In genomic region chr1:228852511-228853088, GRCh38 we compare ENCODE assay signal across 21 cellular contexts.
DNase-seq lines count a peak whose midpoint lies in the region; ATAC-seq, FAIRE-seq and TF ChIP-seq lines count a peak whose summit lies in the region.
"Had no signal": no experiment of that assay in that cellular context is flagged by ENCODE, and none has a peak within 500 bp of the region (broad histone marks: within the 10 kb centered on the region; RNA-seq: fewer than 3 reads in every experiment).

No MANE protein-coding gene starts in this region.

- H3K4me3 Mint-ChIP-seq in activated CD8-positive, alpha-beta memory T cell treated with anti-CD3 and anti-CD28 coated beads, Interleukin-2, amount 10 ng/mL, durations not matched to agents 7 days and 5 days, result no peak overlapping the region

- H4K20me1 ChIP-seq in H1 (replicated peaks in 1 of 2; ENCODE audit: control insufficient read depth in 1 of 2, insufficient read depth in 2 of 2, low read length in 2 of 2), result no peaks in the 10 kb centered on the region

- H3K4me3 ChIP-seq in H1 (ENCODE audit: extremely low read depth in 1 of 4, insufficient read depth in 2 of 4, low read depth in 3 of 4, low read length in 4 of 4) (no peak overlapping the region), neuronal stem cell (ENCODE audit: low read length in 2 of 2) (no peak overlapping the region), HAP-1 (no peak overlapping the region)
- H3K4me3 ChIP-seq: SJCRH30 had no signal

- no peak for ATAC-seq in activated CD8-positive, alpha-beta memory T cell treated with anti-CD3 and anti-CD28 coated beads, Interleukin-2, amount 10 ng/mL, durations not matched to agents 7 days and 5 days
- ATAC-seq: PC-3 had no signal

- H4K8ac ChIP-seq in H1 (ENCODE audit: extremely low read depth, insufficient read depth, low read length) (no peak overlapping the region), neuronal stem cell (ENCODE audit: low read depth, low read length) (no peak overlapping the region)

- H3K4me1 Mint-ChIP-seq in activated CD8-positive, alpha-beta memory T cell treated with anti-CD3 and anti-CD28 coated beads, Interleukin-2, amount 10 ng/mL, durations not matched to agents 7 days and 5 days, result no peaks in the 10 kb centered on the region

- no peaks in the 10 kb centered on the region for H3K9me3 ChIP-seq in H1 (ENCODE audit: insufficient read depth in 2 of 2, low read depth in 1 of 2, low read length in 1 of 2)
- peaks cover 2 to 5% of the 10 kb centered on the region in 2 donors for H3K9me3 ChIP-seq in neuronal stem cell (replicated peaks in 1 of 2; ENCODE audit: control insufficient read depth in 2 of 2, insufficient read depth in 1 of 2, low read depth in 1 of 2, low read length in 2 of 2)
- H3K9me3 ChIP-seq in HAP-1, result no peaks in the 10 kb centered on the region
- H3K9me3 ChIP-seq: SJCRH30 had no signal

- H2AFZ ChIP-seq in H1 (ENCODE audit: low read length), result no peak overlapping the region
- H2AFZ ChIP-seq in neuronal stem cell (ENCODE audit: low read length), result no peak overlapping the region

- no peak for TF ChIP-seq EP300 in H1 (IDR thresholded peaks at IDR 0.05; ENCODE audit: borderline replicate concordance in 1 of 2, low read depth in 2 of 2, low read length in 2 of 2)

- peaks cover 2% of the 10 kb centered on the region; the same call in 1 of the 2 replicates for H3K23me2 ChIP-seq in H1 (ENCODE audit: low read depth, low read length)

- no peaks in the 10 kb centered on the region for H3K79me2 ChIP-seq in H1 (ENCODE audit: control insufficient read depth in 1 of 2, insufficient read depth in 2 of 2, low read length in 2 of 2)

- peak overlapping the region; percentile 99 for H4K91ac ChIP-seq in H1 (replicated peaks; ENCODE audit: insufficient read length, low read length)
- H4K91ac ChIP-seq in neuronal stem cell (ENCODE audit: low read depth, low read length, poor library complexity), result no peak overlapping the region

- CTCF ChIA-PET in activated CD8-positive, alpha-beta memory T cell treated with anti-CD3 and anti-CD28 coated beads, Interleukin-2, amount 10 ng/mL, durations not matched to agents 7 days and 5 days (lab: Charles Lee), result no interaction called here
- CTCF ChIA-PET in H1 (lab: Charles Lee; ENCODE audit: partially characterized antibody), result interaction anchor here (1.3 kb wide), 1 partner anchor 242 kb away, joined by 3 read pairs; no protein-coding TSS in a partner anchor

- H2BK15ac ChIP-seq in H1 (ENCODE audit: low read length), result no peak overlapping the region
- no peak overlapping the region for H2BK15ac ChIP-seq in neuronal stem cell (ENCODE audit: low read length)

- H3K9me3 Mint-ChIP-seq in activated CD8-positive, alpha-beta memory T cell treated with anti-CD3 and anti-CD28 coated beads, Interleukin-2, amount 10 ng/mL, durations not matched to agents 7 days and 5 days (ENCODE audit: low read depth), result no peaks in the 10 kb centered on the region

- H3K9ac ChIP-seq in H1 (replicated peaks in 1 of 4; ENCODE audit: extremely low read depth in 1 of 4, low read depth in 3 of 4, low read length in 3 of 4), result no peak overlapping the region
- H3K9ac ChIP-seq in neuronal stem cell (ENCODE audit: low read depth, low read length, poor library complexity), result peak overlapping the region; percentile 3
- H3K9ac ChIP-seq: KMS-11 had no signal

- no peak for TF ChIP-seq POLR2A in H1 (IDR thresholded peaks at IDR 0.05; ENCODE audit: control extremely low read depth in 1 of 2, low read depth in 2 of 2, low read length in 2 of 2)

- H2BK20ac ChIP-seq in H1 (ENCODE audit: low read length), result peak overlapping the region; percentile 80; the same call in 1 of the 2 replicates

- peak overlapping the region; percentile 61 for H2BK120ac ChIP-seq in H1 (replicated peaks; ENCODE audit: low read depth, low read length)
- H2BK120ac ChIP-seq in neuronal stem cell (ENCODE audit: low read depth, low read length), result peak overlapping the region; percentile 93

- peak overlapping the region; percentile 73 for H2BK5ac ChIP-seq in H1 (ENCODE audit: low read depth, low read length)
- no peak overlapping the region for H2BK5ac ChIP-seq in neuronal stem cell (ENCODE audit: low read length)

- H3K4ac ChIP-seq in H1 (replicated peaks; ENCODE audit: insufficient read length, low read depth, low read length), result peak overlapping the region; percentile 24
- H3K4ac ChIP-seq in neuronal stem cell (ENCODE audit: low read length), result peak overlapping the region; percentile 31

- H3K23ac ChIP-seq in H1 (ENCODE audit: insufficient read length) (no peak overlapping the region), neuronal stem cell (ENCODE audit: low read depth, low read length, poor library complexity) (peak overlapping the region; percentile 59)

- H3K27me3 Mint-ChIP-seq in activated CD8-positive, alpha-beta memory T cell treated with anti-CD3 and anti-CD28 coated beads, Interleukin-2, amount 10 ng/mL, durations not matched to agents 7 days and 5 days, result peaks cover 48% of the 10 kb centered on the region

- 90% methylated on average over 3 of the region's 3 CpGs; no CpG with 5 or more reads in 1 of the 2 experiments for WGBS in H1 (ENCODE audit: extremely low coverage in 1 of 2, insufficient coverage in 1 of 2, insufficient read length in 1 of 2, insufficient replicate concordance in 2 of 2, low coverage in 1 of 2, low lambda C conversion rate in 2 of 2, missing lambda C conversion rate in 1 of 2), 2 experiments
- no CpG with 5 or more reads among the region's 3 CpGs for WGBS in neuronal stem cell (ENCODE audit: extremely low coverage in 2 of 2, insufficient read length in 2 of 2, insufficient replicate concordance in 1 of 2), 2 donors

- in situ Hi-C loops in HAP-1 (cut with MboI; ENCODE audit: low sequenced_read_pairs), result no loop called here

- H3K18ac ChIP-seq in H1 (ENCODE audit: extremely low read depth, low read length) (peak overlapping the region; percentile 49; the same call in 1 of the 2 replicates), neuronal stem cell (ENCODE audit: low read length) (peak overlapping the region; percentile 73)

- no peak overlapping the region for H3K56ac ChIP-seq in H1 (replicated peaks; ENCODE audit: insufficient read length, low read depth, low read length)

- TF ChIP-seq CTCF in H1 (IDR thresholded peaks at IDR 0.05; ENCODE audit: control extremely low read depth in 1 of 3, insufficient read depth in 1 of 3, low read depth in 1 of 3, low read length in 3 of 3), result no peak

- H3K36me3 Mint-ChIP-seq in activated CD8-positive, alpha-beta memory T cell treated with anti-CD3 and anti-CD28 coated beads, Interleukin-2, amount 10 ng/mL, durations not matched to agents 7 days and 5 days, result no peaks in the 10 kb centered on the region

- no peak overlapping the region for H3K27ac Mint-ChIP-seq in activated CD8-positive, alpha-beta memory T cell treated with anti-CD3 and anti-CD28 coated beads, Interleukin-2, amount 10 ng/mL, durations not matched to agents 7 days and 5 days

- H3K79me1 ChIP-seq in H1 (ENCODE audit: low read depth, low read length), result no peaks in the 10 kb centered on the region
- H3K79me1 ChIP-seq in neuronal stem cell (ENCODE audit: low read depth, low read length), result peaks cover 2% of the 10 kb centered on the region

- TF ChIP-seq RAD21 in H1 (IDR thresholded peaks at IDR 0.05 in 1 of 2, conservative IDR thresholded peaks at IDR 0.05 in 1 of 2; ENCODE audit: low read depth in 2 of 2, low read length in 2 of 2), result no peak

- POLR2A ChIA-PET in H1 (lab: Charles Lee; ENCODE audit: partially characterized antibody), result no interaction called here

- H3K4me2 ChIP-seq in H1 (ENCODE audit: insufficient read depth in 1 of 2, low read depth in 2 of 2, low read length in 2 of 2) (0 out of 4 replicates have a peak overlapping the region, but pooled peaks of 1 of the 2 experiments have one; percentile 3), neuronal stem cell (ENCODE audit: insufficient read depth, low read length, poor library complexity, severe bottlenecking) (no peak overlapping the region)
- H3K4me2 ChIP-seq: KMS-11 had no signal

- H2AK5ac ChIP-seq in H1 (ENCODE audit: low read depth, low read length) (peak overlapping the region; percentile 34; the same call in 1 of the 2 replicates), neuronal stem cell (ENCODE audit: low read depth, low read length) (peak overlapping the region; percentile 71)

- H3K27ac ChIP-seq in H1 (ENCODE audit: low read depth, low read length), result no peak overlapping the region
- no peak overlapping the region for H3K27ac ChIP-seq in neuronal stem cell (replicated peaks; ENCODE audit: low read length)
- H3K27ac ChIP-seq: KMS-11, RWPE1, SJCRH30 had no signal

- DNase-seq in activated CD8-positive, alpha-beta memory T cell treated with anti-CD3 and anti-CD28 coated beads, Interleukin-2, amount 10 ng/mL, durations not matched to agents 7 days and 5 days, result peak; percentile 29
- no peak for DNase-seq in activated CD8-positive, alpha-beta memory T cell treated with anti-CD3 and anti-CD28 coated beads, Interleukin-2, amount 50 U/mL, for 4 hours
- DNase-seq in H1 (ENCODE audit: low read depth in 1 of 2, low spot score in 2 of 2) (no peak), neuronal stem cell (ENCODE audit: low spot score) (no peak), A172 (ENCODE audit: low spot score) (no peak), SHP77 (lab: John Stamatoyannopoulos, UW) (no peak), HAP-1 (ENCODE audit: low spot score in 2 of 2) (no peak), NCI-H2107 treated with DMSO at 0.1 percent for 48 hours (lab: John Stamatoyannopoulos, UW; ENCODE audit: unreplicated experiment) (no peak)
- DNase-seq: 8988T, C1 segment of cervical spinal cord, GF-D8, H7, NCI-H1436, NCI-H2029, NCI-H2171 treated with DMSO at 0.1 percent for 48 hours, NCI-H446 treated with DMSO at 0.1 percent for 48 hours, NCI-H748 treated with DMSO at 0.1 percent for 48 hours, PC-3, SJCRH30 had no signal

- H3K14ac ChIP-seq in H1 (ENCODE audit: insufficient read length) (no peak overlapping the region), neuronal stem cell (ENCODE audit: low read length) (no peak overlapping the region)

- H3K27me3 ChIP-seq in H1 (replicated peaks in 1 of 4; ENCODE audit: control insufficient read depth in 3 of 4, extremely low read depth in 1 of 4, insufficient read depth in 3 of 4, low read length in 3 of 4) (no peaks in the 10 kb centered on the region), neuronal stem cell (ENCODE audit: control insufficient read depth in 3 of 3, insufficient read depth in 3 of 3, low read depth in 1 of 3, low read length in 3 of 3) (no peaks in the 10 kb centered on the region), HAP-1 (ENCODE audit: low read depth) (no peaks in the 10 kb centered on the region)
- H3K27me3 ChIP-seq: SJCRH30 had no signal

- H3K36me3 ChIP-seq in H1 (ENCODE audit: control insufficient read depth in 2 of 4, insufficient read depth in 4 of 4, low read length in 3 of 4), result peaks cover 0 to 3% (median 0%) of the 10 kb centered on the region in 4 experiments; a peak in 1 of 8 replicates
- H3K36me3 ChIP-seq in neuronal stem cell (replicated peaks in 1 of 2; ENCODE audit: control insufficient read depth in 2 of 2, insufficient read depth in 2 of 2, low read length in 2 of 2), result no peaks in the 10 kb centered on the region
- H3K36me3 ChIP-seq in HAP-1 (replicated peaks), result no peaks in the 10 kb centered on the region
- H3K36me3 ChIP-seq: SJCRH30 had no signal

- H4K5ac ChIP-seq in H1 (ENCODE audit: insufficient read length, low read depth, low read length), result peak overlapping the region; percentile 7

- H3K4me1 ChIP-seq in H1 (replicated peaks in 1 of 4; ENCODE audit: control insufficient read depth in 3 of 4, insufficient read depth in 4 of 4, low read length in 3 of 4) (peaks cover 4 to 23% (median 18%) of the 10 kb centered on the region in 4 experiments), neuronal stem cell (ENCODE audit: control insufficient read depth in 2 of 2, insufficient read depth in 1 of 2, low read depth in 1 of 2, low read length in 2 of 2) (peaks cover 1 to 9% of the 10 kb centered on the region in 2 donors), HAP-1 (peaks cover 11% of the 10 kb centered on the region)
- H3K4me1 ChIP-seq: SJCRH30 had no signal

- H2BK12ac ChIP-seq in H1 (ENCODE audit: low read depth, low read length) (peak overlapping the region; percentile 72; the same call in 1 of the 2 replicates), neuronal stem cell (ENCODE audit: low read length) (peak overlapping the region; percentile 91)

- no peak for FAIRE-seq in H1 (lab: Jason Lieb, UNC)
